Comparison of ENCODE assay signal across 2 cellular contexts in genomic region chr16:20674684-20675487, GRCh38.
TF ChIP-seq lines count a peak whose summit lies in the region.

No MANE protein-coding gene starts in this region.

TF ChIP-seq in K562, 482 proteins besides CTCF, POLR2A, EP300 and RAD21 (continued from another document):
- TF ChIP-seq, protein P1, sequence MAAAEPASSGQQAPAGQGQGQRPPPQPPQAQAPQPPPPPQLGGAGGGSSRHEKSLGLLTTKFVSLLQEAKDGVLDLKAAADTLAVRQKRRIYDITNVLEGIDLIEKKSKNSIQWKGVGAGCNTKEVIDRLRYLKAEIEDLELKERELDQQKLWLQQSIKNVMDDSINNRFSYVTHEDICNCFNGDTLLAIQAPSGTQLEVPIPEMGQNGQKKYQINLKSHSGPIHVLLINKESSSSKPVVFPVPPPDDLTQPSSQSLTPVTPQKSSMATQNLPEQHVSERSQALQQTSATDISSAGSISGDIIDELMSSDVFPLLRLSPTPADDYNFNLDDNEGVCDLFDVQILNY (CRISPR knock-in tag; IDR thresholded peaks at IDR 0.05), result no peak
- TF ChIP-seq CAMTA2 (CRISPR knock-in tag; conservative IDR thresholded peaks at IDR 0.05), result no peak
- TF ChIP-seq, protein P2, sequence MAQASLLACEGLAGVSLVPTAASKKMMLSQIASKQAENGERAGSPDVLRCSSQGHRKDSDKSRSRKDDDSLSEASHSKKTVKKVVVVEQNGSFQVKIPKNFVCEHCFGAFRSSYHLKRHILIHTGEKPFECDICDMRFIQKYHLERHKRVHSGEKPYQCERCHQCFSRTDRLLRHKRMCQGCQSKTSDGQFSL (CRISPR knock-in tag; IDR thresholded peaks at IDR 0.05), result no peak
- TF ChIP-seq, protein P2 (tag; IDR thresholded peaks at IDR 0.05), result no peak
- no peak for TF ChIP-seq ZNF696 (CRISPR knock-in tag; conservative IDR thresholded peaks at IDR 0.05)
- no peak for TF ChIP-seq NELFE (IDR thresholded peaks at IDR 0.05; ENCODE audit: insufficient read depth, insufficient read length)
- no peak for TF ChIP-seq KHSRP (IDR thresholded peaks at IDR 0.05)
- TF ChIP-seq ZNF165 (CRISPR knock-in tag; IDR thresholded peaks at IDR 0.05; ENCODE audit: borderline replicate concordance), result no peak
- TF ChIP-seq MCM5 (IDR thresholded peaks at IDR 0.05; ENCODE audit: low read depth), result no peak
- no peak for TF ChIP-seq MAFG (tag; conservative IDR thresholded peaks at IDR 0.05)
- TF ChIP-seq NKRF (IDR thresholded peaks at IDR 0.05; ENCODE audit: borderline replicate concordance), result no peak

TF ChIP-seq in HepG2, 621 proteins besides CTCF, POLR2A, EP300 and RAD21 (continued from another document and continues in another):
- no peak for TF ChIP-seq TIGD3 (CRISPR knock-in tag; IDR thresholded peaks at IDR 0.05; ENCODE audit: borderline replicate concordance)
- peak; percentile 89; the same call in 1 of the 2 replicates for TF ChIP-seq ZNF354B (CRISPR knock-in tag; IDR thresholded peaks at IDR 0.05)
- no peak for TF ChIP-seq ZBTB21 (CRISPR knock-in tag; IDR thresholded peaks at IDR 0.05)
- no peak for TF ChIP-seq NCOR1 (IDR thresholded peaks at IDR 0.05; ENCODE audit: borderline replicate concordance, low read length)
- TF ChIP-seq ZNF234 (CRISPR knock-in tag; conservative IDR thresholded peaks at IDR 0.05), result no peak
- 0 out of 2 replicates have a peak, but pooled peaks have one; percentile 21 for TF ChIP-seq ZNF619 (CRISPR knock-in tag; IDR thresholded peaks at IDR 0.05)
- no peak for TF ChIP-seq SYNCRIP (IDR thresholded peaks at IDR 0.05; ENCODE audit: insufficient read depth, low read depth, low read length)
- no peak for TF ChIP-seq ONECUT2 (CRISPR knock-in tag; IDR thresholded peaks at IDR 0.05)
- no peak for TF ChIP-seq ISX (CRISPR knock-in tag; conservative IDR thresholded peaks at IDR 0.05)
- TF ChIP-seq ZNF138 (CRISPR knock-in tag; IDR thresholded peaks at IDR 0.05; ENCODE audit: low read depth), result peak; percentile 78; the same call in 1 of the 2 replicates
- no peak for TF ChIP-seq ZNF460 (CRISPR knock-in tag; IDR thresholded peaks at IDR 0.05; ENCODE audit: borderline replicate concordance)
- TF ChIP-seq ZBTB7B (CRISPR knock-in tag; IDR thresholded peaks at IDR 0.05), result peak; percentile 66; the same call in 1 of the 2 replicates
- no peak for TF ChIP-seq HMG20B (CRISPR knock-in tag; conservative IDR thresholded peaks at IDR 0.05)
- TF ChIP-seq, protein P3, sequence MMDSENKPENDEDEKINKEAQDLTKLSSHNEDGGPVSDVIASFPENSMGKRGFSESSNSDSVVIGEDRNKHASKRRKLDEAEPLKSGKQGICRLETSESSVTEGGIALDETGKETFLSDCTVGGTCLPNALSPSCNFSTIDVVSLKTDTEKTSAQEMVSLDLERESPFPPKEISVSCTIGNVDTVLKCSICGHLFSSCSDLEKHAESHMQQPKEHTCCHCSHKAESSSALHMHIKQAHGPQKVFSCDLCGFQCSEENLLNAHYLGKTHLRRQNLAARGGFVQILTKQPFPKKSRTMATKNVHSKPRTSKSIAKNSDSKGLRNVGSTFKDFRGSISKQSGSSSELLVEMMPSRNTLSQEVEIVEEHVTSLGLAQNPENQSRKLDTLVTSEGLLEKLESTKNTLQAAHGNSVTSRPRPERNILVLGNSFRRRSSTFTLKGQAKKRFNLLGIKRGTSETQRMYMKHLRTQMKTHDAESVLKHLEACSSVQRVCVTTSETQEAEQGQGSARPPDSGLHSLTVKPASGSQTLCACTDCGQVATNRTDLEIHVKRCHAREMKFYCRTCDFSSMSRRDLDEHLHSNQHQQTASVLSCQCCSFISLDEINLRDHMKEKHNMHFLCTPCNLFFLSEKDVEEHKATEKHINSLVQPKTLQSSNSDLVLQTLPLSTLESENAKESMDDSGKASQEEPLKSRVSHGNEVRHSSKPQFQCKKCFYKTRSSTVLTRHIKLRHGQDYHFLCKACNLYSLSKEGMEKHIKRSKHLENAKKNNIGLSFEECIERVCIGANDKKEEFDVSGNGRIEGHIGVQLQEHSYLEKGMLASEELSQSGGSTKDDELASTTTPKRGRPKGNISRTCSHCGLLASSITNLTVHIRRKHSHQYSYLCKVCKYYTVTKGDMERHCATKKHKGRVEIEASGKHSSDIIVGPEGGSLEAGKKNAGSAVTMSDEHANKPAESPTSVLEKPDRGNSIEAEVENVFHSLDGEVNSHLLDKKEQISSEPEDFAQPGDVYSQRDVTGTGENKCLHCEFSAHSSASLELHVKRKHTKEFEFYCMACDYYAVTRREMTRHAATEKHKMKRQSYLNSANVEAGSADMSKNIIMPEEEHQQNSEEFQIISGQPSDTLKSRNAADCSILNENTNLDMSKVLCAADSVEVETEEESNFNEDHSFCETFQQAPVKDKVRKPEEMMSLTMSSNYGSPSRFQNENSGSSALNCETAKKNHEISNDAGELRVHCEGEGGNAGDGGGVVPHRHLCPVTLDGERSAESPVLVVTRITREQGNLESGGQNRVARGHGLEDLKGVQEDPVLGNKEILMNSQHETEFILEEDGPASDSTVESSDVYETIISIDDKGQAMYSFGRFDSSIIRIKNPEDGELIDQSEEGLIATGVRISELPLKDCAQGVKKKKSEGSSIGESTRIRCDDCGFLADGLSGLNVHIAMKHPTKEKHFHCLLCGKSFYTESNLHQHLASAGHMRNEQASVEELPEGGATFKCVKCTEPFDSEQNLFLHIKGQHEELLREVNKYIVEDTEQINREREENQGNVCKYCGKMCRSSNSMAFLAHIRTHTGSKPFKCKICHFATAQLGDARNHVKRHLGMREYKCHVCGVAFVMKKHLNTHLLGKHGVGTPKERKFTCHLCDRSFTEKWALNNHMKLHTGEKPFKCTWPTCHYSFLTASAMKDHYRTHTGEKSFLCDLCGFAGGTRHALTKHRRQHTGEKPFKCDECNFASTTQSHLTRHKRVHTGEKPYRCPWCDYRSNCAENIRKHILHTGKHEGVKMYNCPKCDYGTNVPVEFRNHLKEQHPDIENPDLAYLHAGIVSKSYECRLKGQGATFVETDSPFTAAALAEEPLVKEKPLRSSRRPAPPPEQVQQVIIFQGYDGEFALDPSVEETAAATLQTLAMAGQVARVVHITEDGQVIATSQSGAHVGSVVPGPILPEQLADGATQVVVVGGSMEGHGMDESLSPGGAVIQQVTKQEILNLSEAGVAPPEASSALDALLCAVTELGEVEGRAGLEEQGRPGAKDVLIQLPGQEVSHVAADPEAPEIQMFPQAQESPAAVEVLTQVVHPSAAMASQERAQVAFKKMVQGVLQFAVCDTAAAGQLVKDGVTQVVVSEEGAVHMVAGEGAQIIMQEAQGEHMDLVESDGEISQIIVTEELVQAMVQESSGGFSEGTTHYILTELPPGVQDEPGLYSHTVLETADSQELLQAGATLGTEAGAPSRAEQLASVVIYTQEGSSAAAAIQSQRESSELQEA (CRISPR knock-in tag; IDR thresholded peaks at IDR 0.05; ENCODE audit: not compliant biosample characterization), result peak; percentile 71
- TF ChIP-seq PAWR (CRISPR knock-in tag; IDR thresholded peaks at IDR 0.05; ENCODE audit: borderline replicate concordance), result no peak
- TF ChIP-seq ZNF3 (CRISPR knock-in tag; IDR thresholded peaks at IDR 0.05), result no peak
- TF ChIP-seq NFE2L2 (IDR thresholded peaks at IDR 0.05; ENCODE audit: low read length), result 0 out of 2 replicates have a peak, but pooled peaks have one; percentile 0
- no peak for TF ChIP-seq HNF4G (IDR thresholded peaks at IDR 0.05; ENCODE audit: borderline replicate concordance, low read depth, low read length)
- TF ChIP-seq HNF4G (CRISPR knock-in tag; IDR thresholded peaks at IDR 0.05; ENCODE audit: borderline replicate concordance, low read depth), result 0 out of 2 replicates have a peak, but pooled peaks have one; percentile 31
- TF ChIP-seq ZBTB3 (CRISPR knock-in tag; IDR thresholded peaks at IDR 0.05; ENCODE audit: borderline replicate concordance, low read depth), result no peak
- TF ChIP-seq ARHGAP35 (CRISPR knock-in tag; IDR thresholded peaks at IDR 0.05; ENCODE audit: borderline replicate concordance), result 0 out of 2 replicates have a peak, but pooled peaks have one; percentile 5
- TF ChIP-seq, protein P4, sequence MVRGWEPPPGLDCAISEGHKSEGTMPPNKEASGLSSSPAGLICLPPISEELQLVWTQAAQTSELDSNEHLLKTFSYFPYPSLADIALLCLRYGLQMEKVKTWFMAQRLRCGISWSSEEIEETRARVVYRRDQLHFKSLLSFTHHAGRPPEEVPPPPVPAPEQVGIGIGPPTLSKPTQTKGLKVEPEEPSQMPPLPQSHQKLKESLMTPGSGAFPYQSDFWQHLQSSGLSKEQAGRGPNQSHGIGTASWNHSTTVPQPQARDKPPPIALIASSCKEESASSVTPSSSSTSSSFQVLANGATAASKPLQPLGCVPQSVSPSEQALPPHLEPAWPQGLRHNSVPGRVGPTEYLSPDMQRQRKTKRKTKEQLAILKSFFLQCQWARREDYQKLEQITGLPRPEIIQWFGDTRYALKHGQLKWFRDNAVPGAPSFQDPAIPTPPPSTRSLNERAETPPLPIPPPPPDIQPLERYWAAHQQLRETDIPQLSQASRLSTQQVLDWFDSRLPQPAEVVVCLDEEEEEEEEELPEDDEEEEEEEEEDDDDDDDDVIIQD (CRISPR knock-in tag; IDR thresholded peaks at IDR 0.05; ENCODE audit: low read depth), result no peak
- TF ChIP-seq RAD51 (IDR thresholded peaks at IDR 0.05; ENCODE audit: borderline replicate concordance), result no peak
- TF ChIP-seq BHLHE40 (IDR thresholded peaks at IDR 0.05; ENCODE audit: low read length), result 0 out of 2 replicates have a peak, but pooled peaks have one; percentile 32
- TF ChIP-seq STAT6 (CRISPR knock-in tag; IDR thresholded peaks at IDR 0.05; ENCODE audit: borderline replicate concordance), result no peak
- TF ChIP-seq ZFP82 (CRISPR knock-in tag; IDR thresholded peaks at IDR 0.05; ENCODE audit: borderline replicate concordance), result no peak
- TF ChIP-seq TEAD2 (CRISPR knock-in tag; IDR thresholded peaks at IDR 0.05), result no peak
- no peak for TF ChIP-seq TOE1 (CRISPR knock-in tag; IDR thresholded peaks at IDR 0.05)
- peak; percentile 17; the same call in 1 of the 2 replicates for TF ChIP-seq KDM4B (CRISPR knock-in tag; IDR thresholded peaks at IDR 0.05)
- TF ChIP-seq, protein P5, sequence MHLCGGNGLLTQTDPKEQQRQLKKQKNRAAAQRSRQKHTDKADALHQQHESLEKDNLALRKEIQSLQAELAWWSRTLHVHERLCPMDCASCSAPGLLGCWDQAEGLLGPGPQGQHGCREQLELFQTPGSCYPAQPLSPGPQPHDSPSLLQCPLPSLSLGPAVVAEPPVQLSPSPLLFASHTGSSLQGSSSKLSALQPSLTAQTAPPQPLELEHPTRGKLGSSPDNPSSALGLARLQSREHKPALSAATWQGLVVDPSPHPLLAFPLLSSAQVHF (CRISPR knock-in tag; IDR thresholded peaks at IDR 0.05), result no peak
- no peak for TF ChIP-seq KDM3A (CRISPR knock-in tag; IDR thresholded peaks at IDR 0.05; ENCODE audit: low read depth)
- TF ChIP-seq ZNF777 (CRISPR knock-in tag; IDR thresholded peaks at IDR 0.05), result no peak
- no peak for TF ChIP-seq ZNF34 (CRISPR knock-in tag; IDR thresholded peaks at IDR 0.05; ENCODE audit: borderline replicate concordance)
- TF ChIP-seq, protein P6, sequence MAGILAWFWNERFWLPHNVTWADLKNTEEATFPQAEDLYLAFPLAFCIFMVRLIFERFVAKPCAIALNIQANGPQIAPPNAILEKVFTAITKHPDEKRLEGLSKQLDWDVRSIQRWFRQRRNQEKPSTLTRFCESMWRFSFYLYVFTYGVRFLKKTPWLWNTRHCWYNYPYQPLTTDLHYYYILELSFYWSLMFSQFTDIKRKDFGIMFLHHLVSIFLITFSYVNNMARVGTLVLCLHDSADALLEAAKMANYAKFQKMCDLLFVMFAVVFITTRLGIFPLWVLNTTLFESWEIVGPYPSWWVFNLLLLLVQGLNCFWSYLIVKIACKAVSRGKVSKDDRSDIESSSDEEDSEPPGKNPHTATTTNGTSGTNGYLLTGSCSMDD (CRISPR knock-in tag; IDR thresholded peaks at IDR 0.05), result no peak
- no peak for TF ChIP-seq CREB1 (IDR thresholded peaks at IDR 0.05)
- no peak for TF ChIP-seq CREB1 (CRISPR knock-in tag; IDR thresholded peaks at IDR 0.05)
- no peak for TF ChIP-seq FOXA3 (CRISPR knock-in tag; IDR thresholded peaks at IDR 0.05)
- TF ChIP-seq ZSCAN9 (CRISPR knock-in tag; IDR thresholded peaks at IDR 0.05; ENCODE audit: borderline replicate concordance), result no peak
- no peak for TF ChIP-seq PHF20 (CRISPR knock-in tag; IDR thresholded peaks at IDR 0.05)
- TF ChIP-seq CBX5 (CRISPR knock-in tag; IDR thresholded peaks at IDR 0.05; ENCODE audit: borderline replicate concordance), result 0 out of 2 replicates have a peak, but pooled peaks have one; percentile 45
